ENCODE assay signal across 7 cellular contexts in genomic region chr2:151410485-151410833, GRCh38.
A peak's percentile ranks its signal among the peaks of the same experiment; 100 is the strongest.
DNase-seq lines count a peak whose midpoint lies in the region; ATAC-seq and TF ChIP-seq lines count a peak whose summit lies in the region.

No MANE protein-coding gene starts in this region.

- peaks cover 5 to 22% of the 10 kb centered on the region in 2 donors for H3K36me3 ChIP-seq in duodenal mucosa (ENCODE audit: control insufficient read depth in 1 of 2, insufficient read depth in 2 of 2, low read length in 2 of 2)
- no peaks in the 10 kb centered on the region for H3K36me3 ChIP-seq in mucosa of stomach (ENCODE audit: control insufficient read depth, insufficient read depth, low read length)
- peaks cover 3 to 11% of the 10 kb centered on the region in 2 donors for H3K36me3 ChIP-seq in stomach smooth muscle (ENCODE audit: control insufficient read depth in 2 of 2, insufficient read depth in 2 of 2, low read length in 2 of 2)

- peak; percentile 46 for ATAC-seq in GM18502 (IDR thresholded peaks at IDR 0.05; ENCODE audit: poor library complexity, unreplicated experiment)

- H3K27ac ChIP-seq in duodenal mucosa (ENCODE audit: low read depth, low read length) (peak overlapping the region; percentile 87), stomach smooth muscle (ENCODE audit: low read length) (peak overlapping the region; percentile 75)

- H3K4me3 ChIP-seq in NB4 (ENCODE audit: low read depth, low read length) (peak overlapping the region; percentile 80), duodenal mucosa (ENCODE audit: low read depth in 1 of 2, low read length in 2 of 2) (peak overlapping the region; percentile 94 to 99), mucosa of stomach (ENCODE audit: low read length) (peak overlapping the region; percentile 91), stomach smooth muscle (ENCODE audit: low read length in 2 of 2) (peak overlapping the region; percentile 95)

- TF ChIP-seq CTCF in NB4 (IDR thresholded peaks at IDR 0.05; ENCODE audit: low read depth, low read length) = no peak

- H3K9ac ChIP-seq in duodenal mucosa (ENCODE audit: low read depth in 1 of 2, low read length in 2 of 2) (peak overlapping the region; percentile 86 to 91), mucosa of stomach (ENCODE audit: low read length) (peak overlapping the region; percentile 87), stomach smooth muscle (ENCODE audit: low read length in 2 of 2) (peak overlapping the region; percentile 87 to 93)

- POLR2A ChIA-PET in HEK293T (lab: Yijun Ruan, JAX) = interaction anchor here (1.0 to 1.2 kb wide), 2 partner anchors 8 to 121 kb away, joined by 4 to 6 read pairs; partner anchors contain the start of gene NMI

- H3K4me1 ChIP-seq in duodenal mucosa (ENCODE audit: control insufficient read depth in 1 of 2, insufficient read depth in 2 of 2, low read length in 2 of 2) (peaks cover 0 to 10% of the 10 kb centered on the region in 2 donors), mucosa of stomach (ENCODE audit: control insufficient read depth, insufficient read depth, low read length) (peaks cover 6% of the 10 kb centered on the region), stomach smooth muscle (ENCODE audit: control insufficient read depth, insufficient read depth, low read length) (peaks cover 4% of the 10 kb centered on the region)

- CTCF ChIA-PET in HEK293T (lab: Yijun Ruan, JAX) = no interaction called here

- H3K9me3 ChIP-seq in duodenal mucosa (ENCODE audit: control insufficient read depth in 1 of 2, low read length in 2 of 2) (no peaks in the 10 kb centered on the region), mucosa of stomach (ENCODE audit: control insufficient read depth, low read length) (no peaks in the 10 kb centered on the region), stomach smooth muscle (ENCODE audit: control insufficient read depth in 2 of 2, low read length in 2 of 2) (no peaks in the 10 kb centered on the region)

- DNase-seq in HEK293T (ENCODE audit: extremely low spot score) (peak; percentile 44), NB4 (ENCODE audit: low read depth) (peak; percentile 69)
- peak; percentile 15 to 24 for DNase-seq in activated CD4-positive, alpha-beta T cell treated with anti-CD3 and anti-CD28 coated beads, Interleukin-2, amount 50 U/mL, for 24 hours (ENCODE audit: low read depth in 1 of 2, low spot score in 1 of 2)

- H3K27me3 ChIP-seq in duodenal mucosa (ENCODE audit: control insufficient read depth in 1 of 2, insufficient read depth in 2 of 2, low read length in 2 of 2) (no peaks in the 10 kb centered on the region), mucosa of stomach (ENCODE audit: control insufficient read depth, insufficient read depth, low read length) (no peaks in the 10 kb centered on the region), stomach smooth muscle (ENCODE audit: control insufficient read depth in 1 of 2, insufficient read depth in 2 of 2, low read length in 2 of 2) (no peaks in the 10 kb centered on the region)

- TF ChIP-seq POLR2A in NB4 (IDR thresholded peaks at IDR 0.05; ENCODE audit: extremely low read depth, insufficient read length) = no peak

TF ChIP-seq in HEK293T, 16 proteins besides CTCF, POLR2A, EP300 and RAD21:
- peak; percentile 22 for TF ChIP-seq L3MBTL2 (conservative IDR thresholded peaks at IDR 0.05)
- TF ChIP-seq HDGF (IDR thresholded peaks at IDR 0.05; ENCODE audit: borderline replicate concordance) = no peak
TF ChIP-seq in HEK293T: peak in this region for 1.

Comparison
In these comparisons a context has a peak if more than half of its experiments do, and no peak if none do; other contexts are left out.
1. Peak in every context shown above with its lines: DNase-seq, ATAC-seq, H3K4me3 ChIP-seq and H3K27ac ChIP-seq.